In the genomic region with DNA sequence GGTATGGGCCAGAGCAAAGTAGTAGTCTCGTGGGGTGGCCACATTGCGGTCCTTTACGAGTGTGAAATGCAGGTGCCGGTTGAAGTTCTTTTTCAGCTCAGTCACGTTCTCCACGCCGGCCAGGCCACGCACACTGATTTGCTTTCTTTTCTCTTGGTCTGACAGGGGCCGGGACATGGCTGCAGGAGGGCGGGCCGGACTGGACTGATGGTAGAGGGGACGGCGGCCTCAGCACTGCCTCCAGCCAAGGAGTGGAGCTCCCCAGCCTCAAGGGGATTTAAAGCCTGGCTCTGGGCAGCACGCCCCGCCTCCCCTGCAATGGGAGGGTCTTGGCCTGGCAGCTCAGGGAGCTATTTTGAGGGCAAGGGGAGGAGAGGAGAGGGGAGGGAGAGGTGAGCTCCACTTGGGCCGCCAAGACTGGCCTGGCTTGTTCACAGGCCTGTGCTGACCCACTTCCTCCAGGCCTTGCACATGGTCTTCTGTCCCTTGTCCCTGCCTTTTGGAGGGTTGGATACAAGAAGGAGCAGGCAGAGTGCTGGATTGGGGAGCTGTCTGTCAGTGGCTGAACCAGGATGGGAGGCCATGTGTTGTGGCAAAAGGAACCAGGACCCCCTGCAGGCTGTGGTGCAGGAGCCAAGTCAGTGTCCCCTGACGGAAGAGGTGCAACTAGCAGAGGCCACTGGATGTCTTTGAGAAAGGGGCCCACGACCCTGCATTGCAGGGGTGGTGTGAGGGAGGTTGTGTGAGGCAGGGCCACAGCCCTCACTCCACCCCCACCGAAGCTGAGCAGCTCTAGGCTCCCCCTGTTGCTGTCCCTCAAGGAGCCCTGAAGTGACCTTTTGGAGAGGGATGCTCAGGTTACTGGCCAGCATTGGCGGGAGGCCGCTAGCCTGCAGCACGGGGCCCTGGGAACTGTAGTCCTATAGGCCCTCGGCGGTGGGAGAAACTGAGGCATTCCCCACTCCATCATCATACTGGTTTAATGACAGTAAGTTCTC, we compare ENCODE assay signal across 8 cellular contexts. TPM values are rescaled to one million over a fixed set of nuclear protein-coding genes. Genes with fewer than 3 reads are reported as not detected.
DNase-seq lines count a peak whose midpoint lies in the region; ATAC-seq and TF ChIP-seq lines count a peak whose summit lies in the region.

Gene PYGM, minus strand, starts transcription at position 253 of the 998 bp plus-strand sequence. Its CDS starts 76 bp downstream, at position 177.

- DNase-seq in AG08396 (ENCODE audit: low spot score) = peak; percentile 16
- no peak for DNase-seq in OCI-LY7 (ENCODE audit: low spot score)
- DNase-seq in endodermal cell = peak; percentile 92
- DNase-seq in GOT3 (lab: John Stamatoyannopoulos, UW) = no peak
- no peak for DNase-seq in PC-9
- DNase-seq in NOMO-1 (lab: John Stamatoyannopoulos, UW; ENCODE audit: unreplicated experiment in 2 of 2) = no peak

- BruUV-seq in OCI-LY7 (replicated peaks; lab: Mats Ljungman, UMichigan) (no TSS peak), PC-9 (replicated peaks; lab: Mats Ljungman, UMichigan) (no TSS peak)

- H3K27me3 Mint-ChIP-seq in endodermal cell (ENCODE audit: insufficient read depth) = no peaks in the 10 kb centered on the region

- H3K4me1 Mint-ChIP-seq in endodermal cell = peaks cover 39% of the 10 kb centered on the region

- H3K9me2 ChIP-seq in OCI-LY7 (ENCODE audit: insufficient read depth, low read length) (no peaks in the 10 kb centered on the region), PC-9 (ENCODE audit: insufficient read depth) (no peaks in the 10 kb centered on the region)

- H3K27ac Mint-ChIP-seq in endodermal cell = peak within 1 kb of the TSS; percentile 84

- H3K4me1 ChIP-seq in OCI-LY7 (ENCODE audit: insufficient read depth, low read length, poor library complexity, severe bottlenecking) (peaks cover 44% of the 10 kb centered on the region), endodermal cell (ENCODE audit: control insufficient read depth, insufficient read depth, low read length) (peaks cover 16% of the 10 kb centered on the region), muscle layer of duodenum (ENCODE audit: control insufficient read depth in 1 of 2, insufficient read depth in 2 of 2, low read length in 2 of 2) (peaks cover 30 to 60% of the 10 kb centered on the region in 2 donors), PC-9 (replicated peaks; ENCODE audit: insufficient read depth) (no peaks in the 10 kb centered on the region)

- H3K9me3 Mint-ChIP-seq in endodermal cell = no peaks in the 10 kb centered on the region

- H3K4me3 ChIP-seq in OCI-LY7 (ENCODE audit: low read depth, low read length, poor library complexity, severe bottlenecking) = no peak within 1 kb of the TSS
- H3K4me3 ChIP-seq in endodermal cell (ENCODE audit: low read length) = no peak within 1 kb of the TSS
- H3K4me3 ChIP-seq in muscle layer of duodenum (ENCODE audit: low read depth in 1 of 2, low read length in 2 of 2) = peak within 1 kb of the TSS; percentile 33 to 52
- H3K4me3 ChIP-seq in PC-9 = no peak within 1 kb of the TSS

- CTCF ChIA-PET in OCI-LY7 (lab: Charles Lee; ENCODE audit: unreplicated experiment) = no interaction called here
- CTCF ChIA-PET in PC-9 (lab: Charles Lee) = interaction anchor here (0.7 kb wide), 1 partner anchor 34 kb away, joined by 5 read pairs; no protein-coding TSS in a partner anchor

- intact Hi-C loops in OCI-LY7 (cut with micrococcal nuclease; ENCODE audit: unreplicated experiment) (no loop called here), PC-9 (cut with micrococcal nuclease; ENCODE audit: unreplicated experiment) (no loop called here)

- H3K9me3 ChIP-seq in OCI-LY7 (ENCODE audit: low read length) (no peaks in the 10 kb centered on the region), endodermal cell (ENCODE audit: control insufficient read depth, low read length) (no peaks in the 10 kb centered on the region), muscle layer of duodenum (ENCODE audit: control insufficient read depth in 1 of 2, low read length in 2 of 2) (no peaks in the 10 kb centered on the region), PC-9 (ENCODE audit: insufficient read depth, low read depth) (no peaks in the 10 kb centered on the region)

- TF ChIP-seq CTCF in OCI-LY7 (conservative IDR thresholded peaks at IDR 0.05; ENCODE audit: low read length) (no peak), endodermal cell (conservative IDR thresholded peaks at IDR 0.05) (no peak), PC-9 (conservative IDR thresholded peaks at IDR 0.05) (no peak)

- 60 to 62% methylated on average over 10 to 24 of the region's 24 CpGs for WGBS in endodermal cell (ENCODE audit: insufficient coverage in 1 of 2, insufficient read length in 1 of 2), 2 experiments

- H3K27ac ChIP-seq in OCI-LY7 (ENCODE audit: low read depth, low read length, poor library complexity, severe bottlenecking) = peak within 1 kb of the TSS; percentile 20
- H3K27ac ChIP-seq in endodermal cell (ENCODE audit: low read depth, low read length) = peak within 1 kb of the TSS; percentile 30
- no peak within 1 kb of the TSS for H3K27ac ChIP-seq in muscle layer of duodenum (ENCODE audit: low read length)
- no peak within 1 kb of the TSS for H3K27ac ChIP-seq in PC-9

- peaks cover 26% of the 10 kb centered on the region for H3K36me3 Mint-ChIP-seq in endodermal cell (ENCODE audit: low read depth)

- no peak within 1 kb of the TSS for H3K4me3 Mint-ChIP-seq in endodermal cell

- H3K4me2 ChIP-seq in OCI-LY7 (ENCODE audit: low read length) (no peak within 1 kb of the TSS), PC-9 (no peak within 1 kb of the TSS)

- H3K36me3 ChIP-seq in OCI-LY7 (ENCODE audit: insufficient read depth, low read length) (peaks cover 33% of the 10 kb centered on the region), endodermal cell (ENCODE audit: control insufficient read depth, insufficient read depth, low read length) (peaks cover 29% of the 10 kb centered on the region), muscle layer of duodenum (ENCODE audit: control insufficient read depth in 1 of 2, insufficient read depth in 2 of 2, low read length in 2 of 2) (peaks cover 22 to 27% of the 10 kb centered on the region in 2 donors), PC-9 (ENCODE audit: low read depth) (peaks cover 16% of the 10 kb centered on the region)

- ATAC-seq in GM21447 (IDR thresholded peaks at IDR 0.05; ENCODE audit: unreplicated experiment) = no peak

- H2AFZ ChIP-seq in OCI-LY7 (ENCODE audit: low read length) (no peak within 1 kb of the TSS), PC-9 (no peak within 1 kb of the TSS)

- peaks cover 65% of the 10 kb centered on the region for H3F3A ChIP-seq in PC-9 (ENCODE audit: insufficient read depth, low read depth)

- peaks cover 4% of the 10 kb centered on the region; the same call in 1 of the 2 replicates for H3K79me2 ChIP-seq in OCI-LY7 (ENCODE audit: insufficient read depth, low read depth, low read length)
- no peaks in the 10 kb centered on the region for H3K79me2 ChIP-seq in PC-9 (ENCODE audit: low read depth)

- H3K27me3 ChIP-seq in endodermal cell (ENCODE audit: control insufficient read depth, insufficient read depth, low read length, poor library complexity, severe bottlenecking) (no peaks in the 10 kb centered on the region), muscle layer of duodenum (ENCODE audit: low read depth, low read length) (no peaks in the 10 kb centered on the region), PC-9 (ENCODE audit: insufficient read depth, low read depth) (no peaks in the 10 kb centered on the region)

- POLR2A ChIA-PET in OCI-LY7 (lab: Charles Lee) = interaction anchor here (0.6 to 2.3 kb wide), 5 partner anchors 12 to 19 kb away, joined by 3 to 8 read pairs (median 4); partner anchors contain the start of genes RASGRP2 and SF1
- POLR2A ChIA-PET in PC-9 (lab: Charles Lee; ENCODE audit: unreplicated experiment) = no interaction called here

- no peak within 1 kb of the TSS for H3K9ac ChIP-seq in endodermal cell (ENCODE audit: extremely low read depth, low read length, poor library complexity, severe bottlenecking)

- H4K20me1 ChIP-seq in OCI-LY7 (ENCODE audit: insufficient read depth, low read length) (peaks cover 10% of the 10 kb centered on the region; the same call in 1 of the 2 replicates), PC-9 (ENCODE audit: insufficient read depth) (peaks cover 36% of the 10 kb centered on the region)

RNA-seq across cellular contexts. Expression of gene PYGM, which starts in this region (rescaled TPM):
- total RNA-seq in OCI-LY7 (2014; rRNA removed; shearing (Covaris generic)) = 2.2 and 10.1 TPM in 2 replicates
- total RNA-seq in OCI-LY7 (2022) (2.2 and 2.4 TPM in 2 replicates), endodermal cell (1 to 10 TPM; 1.1 to 1.2 TPM), PC-9 (2021) (1.3 and 1.6 TPM in 2 replicates)
- polyA plus RNA-seq in endodermal cell (2013, experiment 1 of 2) = 2.0 TPM
- polyA plus RNA-seq in endodermal cell (2013, experiment 2 of 2) = 1.3 TPM

Comparison
In these comparisons a context has a peak if more than half of its experiments do, and no peak if none do; other contexts are left out.
1. DNase-seq: peak in AG08396 (single experiment) and endodermal cell (single experiment); none in OCI-LY7 (single experiment), GOT3 (single experiment), PC-9 (0 of 2) and NOMO-1 (0 of 2).
2. H3K27ac ChIP-seq: peak in OCI-LY7 (single experiment) and endodermal cell (single experiment); none in muscle layer of duodenum (single experiment) and PC-9 (single experiment).
3. H3K4me3 ChIP-seq: peak in muscle layer of duodenum (2 of 2); none in OCI-LY7 (single experiment), endodermal cell (single experiment) and PC-9 (single experiment).